In the genomic region with DNA sequence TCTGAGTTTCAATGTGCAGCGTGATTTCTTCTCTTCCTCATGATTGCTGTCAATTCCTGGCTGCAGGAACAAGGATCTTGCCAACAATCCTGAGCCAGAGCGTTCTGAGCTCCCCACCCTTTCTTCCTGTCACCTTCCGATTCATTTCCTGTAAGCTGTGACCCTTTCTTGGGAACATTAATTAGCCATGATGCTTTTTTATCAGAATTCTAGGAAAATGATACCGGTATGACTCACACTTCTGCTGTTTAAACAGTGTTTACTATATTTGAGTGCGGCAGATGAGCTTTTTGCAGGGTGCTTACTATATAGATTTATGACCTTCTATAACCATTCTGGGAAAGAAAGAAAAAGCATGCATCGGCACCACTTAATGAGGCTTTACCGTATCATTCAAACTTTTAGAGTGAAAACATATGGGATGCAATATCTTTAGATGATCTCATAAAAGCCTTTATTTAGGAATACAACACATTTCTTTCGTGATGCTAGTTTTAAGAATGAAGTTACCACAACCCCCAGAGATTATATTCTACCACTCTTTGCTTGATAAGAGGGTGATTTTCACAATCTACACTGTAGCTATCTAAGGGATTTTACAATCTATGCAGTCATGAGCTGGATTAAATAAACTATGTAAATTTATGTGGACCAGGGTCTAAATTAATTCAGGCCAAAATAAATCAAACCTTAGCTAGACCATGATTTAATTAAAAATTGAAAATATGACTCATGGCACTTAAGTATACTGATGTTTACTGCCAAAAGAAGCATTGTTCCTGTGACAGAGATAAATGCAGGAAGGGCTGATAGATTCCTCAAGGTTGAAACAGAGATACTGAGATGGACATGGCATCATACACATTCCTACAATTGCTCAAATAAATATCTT, we compare ENCODE assay signal across 1 cellular context.
TF ChIP-seq lines count a peak whose summit lies in the region.

No MANE protein-coding gene starts in this region.

TF ChIP-seq in HEK293, 187 proteins besides CTCF, POLR2A, EP300 and RAD21 (continued from another document and continues in another):
- TF ChIP-seq ZBTB26 (tag by site-specific recombination; optimal IDR thresholded peaks at IDR 0.05) (no peak), ZNF555 (tag by site-specific recombination; conservative IDR thresholded peaks at IDR 0.05) (no peak), ZNF184 (tag by site-specific recombination; IDR thresholded peaks at IDR 0.05) (peak; percentile 91), KLF9 (tag by site-specific recombination; IDR thresholded peaks at IDR 0.05; ENCODE audit: low read depth) (no peak), ZNF121 (tag by site-specific recombination; IDR thresholded peaks at IDR 0.05) (no peak), ZNF830 (tag by site-specific recombination; IDR thresholded peaks at IDR 0.05; ENCODE audit: low read depth) (no peak), ZNF239 (tag by site-specific recombination; IDR thresholded peaks at IDR 0.05) (no peak), ZNF394 (tag by site-specific recombination; IDR thresholded peaks at IDR 0.05; ENCODE audit: borderline replicate concordance) (peak; percentile 45; the same call in 1 of the 2 replicates), ZNF302 (tag by site-specific recombination; IDR thresholded peaks at IDR 0.05; ENCODE audit: low read depth) (no peak), PRDM1 (tag by site-specific recombination; IDR thresholded peaks at IDR 0.05) (no peak), ZNF23 (tag by site-specific recombination; IDR thresholded peaks at IDR 0.05; ENCODE audit: borderline replicate concordance) (no peak), GLI2 (tag by site-specific recombination; IDR thresholded peaks at IDR 0.05; ENCODE audit: borderline replicate concordance, low read depth) (peak; percentile 53), ZNF777 (tag by site-specific recombination; IDR thresholded peaks at IDR 0.05; ENCODE audit: borderline replicate concordance) (no peak), ZNF626 (tag by site-specific recombination; IDR thresholded peaks at IDR 0.05) (0 out of 2 replicates have a peak, but pooled peaks have one; percentile 9), ZNF692 (tag by site-specific recombination; IDR thresholded peaks at IDR 0.05) (peak; percentile 37; the same call in 1 of the 2 replicates), ZNF211 (tag by site-specific recombination; IDR thresholded peaks at IDR 0.05; ENCODE audit: low read depth) (no peak), ZSCAN16 (tag by site-specific recombination; IDR thresholded peaks at IDR 0.05) (no peak), ZNF174 (tag by site-specific recombination; IDR thresholded peaks at IDR 0.05) (no peak), ZNF398 (tag by site-specific recombination; IDR thresholded peaks at IDR 0.05) (peak; percentile 46), ZNF19 (tag by site-specific recombination; IDR thresholded peaks at IDR 0.05; ENCODE audit: low read depth) (no peak), ZNF133 (tag by site-specific recombination; IDR thresholded peaks at IDR 0.05) (no peak), YY2 (tag by site-specific recombination; IDR thresholded peaks at IDR 0.05) (peak; percentile 32; the same call in 1 of the 2 replicates), ZBTB17 (tag by site-specific recombination; IDR thresholded peaks at IDR 0.05) (peak; percentile 87), ZNF354C (tag by site-specific recombination; IDR thresholded peaks at IDR 0.05; ENCODE audit: borderline replicate concordance, low read depth) (no peak), ZNF747 (tag by site-specific recombination; IDR thresholded peaks at IDR 0.05) (no peak), SCRT2 (tag by site-specific recombination; IDR thresholded peaks at IDR 0.05) (no peak), ZNF621 (tag by site-specific recombination; IDR thresholded peaks at IDR 0.05) (no peak), IKZF3 (tag by site-specific recombination; IDR thresholded peaks at IDR 0.05) (peak; percentile 80), ZBTB7A (tag by site-specific recombination; IDR thresholded peaks at IDR 0.05; ENCODE audit: low read depth) (no peak), ZNF366 (tag by site-specific recombination; conservative IDR thresholded peaks at IDR 0.05) (peak; percentile 88), ZNF529 (tag by site-specific recombination; IDR thresholded peaks at IDR 0.05; ENCODE audit: insufficient replicate concordance) (no peak), ZNF292 (tag by site-specific recombination; IDR thresholded peaks at IDR 0.05; ENCODE audit: borderline replicate concordance, low read depth) (no peak), ZNF221 (tag by site-specific recombination; IDR thresholded peaks at IDR 0.05; ENCODE audit: borderline replicate concordance) (no peak), ZNF76 (tag by site-specific recombination; IDR thresholded peaks at IDR 0.05; ENCODE audit: borderline replicate concordance, low read depth) (no peak; the same call in 1 of the 2 replicates), ZFP69B (tag by site-specific recombination; IDR thresholded peaks at IDR 0.05) (0 out of 2 replicates have a peak, but pooled peaks have one; percentile 59), ZNF146 (tag by site-specific recombination; IDR thresholded peaks at IDR 0.05) (peak; percentile 16; the same call in 1 of the 2 replicates), ZNF521 (tag by site-specific recombination; IDR thresholded peaks at IDR 0.05) (no peak), ZBTB48 (tag by site-specific recombination; IDR thresholded peaks at IDR 0.05) (no peak), ZNF501 (tag by site-specific recombination; IDR thresholded peaks at IDR 0.05) (no peak; the same call in 1 of the 2 replicates), ZNF311 (tag by site-specific recombination; IDR thresholded peaks at IDR 0.05; ENCODE audit: borderline replicate concordance) (no peak), ZFP3 (tag by site-specific recombination; IDR thresholded peaks at IDR 0.05; ENCODE audit: low read depth) (no peak), ZNF530 (tag by site-specific recombination; IDR thresholded peaks at IDR 0.05; ENCODE audit: low read depth) (no peak), ZNF155 (tag by site-specific recombination; IDR thresholded peaks at IDR 0.05) (no peak), EGR2 (tag by site-specific recombination; IDR thresholded peaks at IDR 0.05; ENCODE audit: low read depth) (no peak), ZNF629 (tag by site-specific recombination; IDR thresholded peaks at IDR 0.05) (peak; percentile 90), SP3 (tag by site-specific recombination; IDR thresholded peaks at IDR 0.05) (peak; percentile 52), BCL11A (tag by site-specific recombination; IDR thresholded peaks at IDR 0.05; ENCODE audit: low read depth) (peak; percentile 85), ZNF157 (tag by site-specific recombination; IDR thresholded peaks at IDR 0.05) (no peak), WT1 (tag by site-specific recombination; IDR thresholded peaks at IDR 0.05) (no peak), ZNF837 (tag by site-specific recombination; IDR thresholded peaks at IDR 0.05) (no peak), SALL2 (tag by site-specific recombination; IDR thresholded peaks at IDR 0.05; ENCODE audit: borderline replicate concordance) (no peak), ZNF585B (tag by site-specific recombination; IDR thresholded peaks at IDR 0.05) (no peak)
- TF ChIP-seq, protein P1, sequence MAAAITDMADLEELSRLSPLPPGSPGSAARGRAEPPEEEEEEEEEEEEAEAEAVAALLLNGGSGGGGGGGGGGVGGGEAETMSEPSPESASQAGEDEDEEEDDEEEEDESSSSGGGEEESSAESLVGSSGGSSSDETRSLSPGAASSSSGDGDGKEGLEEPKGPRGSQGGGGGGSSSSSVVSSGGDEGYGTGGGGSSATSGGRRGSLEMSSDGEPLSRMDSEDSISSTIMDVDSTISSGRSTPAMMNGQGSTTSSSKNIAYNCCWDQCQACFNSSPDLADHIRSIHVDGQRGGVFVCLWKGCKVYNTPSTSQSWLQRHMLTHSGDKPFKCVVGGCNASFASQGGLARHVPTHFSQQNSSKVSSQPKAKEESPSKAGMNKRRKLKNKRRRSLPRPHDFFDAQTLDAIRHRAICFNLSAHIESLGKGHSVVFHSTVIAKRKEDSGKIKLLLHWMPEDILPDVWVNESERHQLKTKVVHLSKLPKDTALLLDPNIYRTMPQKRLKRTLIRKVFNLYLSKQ (tag by site-specific recombination; IDR thresholded peaks at IDR 0.05; ENCODE audit: borderline replicate concordance), result no peak
- TF ChIP-seq, protein P2, sequence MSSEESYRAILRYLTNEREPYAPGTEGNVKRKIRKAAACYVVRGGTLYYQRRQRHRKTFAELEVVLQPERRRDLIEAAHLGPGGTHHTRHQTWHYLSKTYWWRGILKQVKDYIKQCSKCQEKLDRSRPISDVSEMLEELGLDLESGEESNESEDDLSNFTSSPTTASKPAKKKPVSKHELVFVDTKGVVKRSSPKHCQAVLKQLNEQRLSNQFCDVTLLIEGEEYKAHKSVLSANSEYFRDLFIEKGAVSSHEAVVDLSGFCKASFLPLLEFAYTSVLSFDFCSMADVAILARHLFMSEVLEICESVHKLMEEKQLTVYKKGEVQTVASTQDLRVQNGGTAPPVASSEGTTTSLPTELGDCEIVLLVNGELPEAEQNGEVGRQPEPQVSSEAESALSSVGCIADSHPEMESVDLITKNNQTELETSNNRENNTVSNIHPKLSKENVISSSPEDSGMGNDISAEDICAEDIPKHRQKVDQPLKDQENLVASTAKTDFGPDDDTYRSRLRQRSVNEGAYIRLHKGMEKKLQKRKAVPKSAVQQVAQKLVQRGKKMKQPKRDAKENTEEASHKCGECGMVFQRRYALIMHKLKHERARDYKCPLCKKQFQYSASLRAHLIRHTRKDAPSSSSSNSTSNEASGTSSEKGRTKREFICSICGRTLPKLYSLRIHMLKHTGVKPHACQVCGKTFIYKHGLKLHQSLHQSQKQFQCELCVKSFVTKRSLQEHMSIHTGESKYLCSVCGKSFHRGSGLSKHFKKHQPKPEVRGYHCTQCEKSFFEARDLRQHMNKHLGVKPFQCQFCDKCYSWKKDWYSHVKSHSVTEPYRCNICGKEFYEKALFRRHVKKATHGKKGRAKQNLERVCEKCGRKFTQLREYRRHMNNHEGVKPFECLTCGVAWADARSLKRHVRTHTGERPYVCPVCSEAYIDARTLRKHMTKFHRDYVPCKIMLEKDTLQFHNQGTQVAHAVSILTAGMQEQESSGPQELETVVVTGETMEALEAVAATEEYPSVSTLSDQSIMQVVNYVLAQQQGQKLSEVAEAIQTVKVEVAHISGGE (tag by site-specific recombination; conservative IDR thresholded peaks at IDR 0.05; ENCODE audit: low read depth), result peak; percentile 55
- TF ChIP-seq, protein P3, sequence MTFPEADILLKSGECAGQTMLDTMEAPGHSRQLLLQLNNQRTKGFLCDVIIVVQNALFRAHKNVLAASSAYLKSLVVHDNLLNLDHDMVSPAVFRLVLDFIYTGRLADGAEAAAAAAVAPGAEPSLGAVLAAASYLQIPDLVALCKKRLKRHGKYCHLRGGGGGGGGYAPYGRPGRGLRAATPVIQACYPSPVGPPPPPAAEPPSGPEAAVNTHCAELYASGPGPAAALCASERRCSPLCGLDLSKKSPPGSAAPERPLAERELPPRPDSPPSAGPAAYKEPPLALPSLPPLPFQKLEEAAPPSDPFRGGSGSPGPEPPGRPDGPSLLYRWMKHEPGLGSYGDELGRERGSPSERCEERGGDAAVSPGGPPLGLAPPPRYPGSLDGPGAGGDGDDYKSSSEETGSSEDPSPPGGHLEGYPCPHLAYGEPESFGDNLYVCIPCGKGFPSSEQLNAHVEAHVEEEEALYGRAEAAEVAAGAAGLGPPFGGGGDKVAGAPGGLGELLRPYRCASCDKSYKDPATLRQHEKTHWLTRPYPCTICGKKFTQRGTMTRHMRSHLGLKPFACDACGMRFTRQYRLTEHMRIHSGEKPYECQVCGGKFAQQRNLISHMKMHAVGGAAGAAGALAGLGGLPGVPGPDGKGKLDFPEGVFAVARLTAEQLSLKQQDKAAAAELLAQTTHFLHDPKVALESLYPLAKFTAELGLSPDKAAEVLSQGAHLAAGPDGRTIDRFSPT (tag by site-specific recombination; IDR thresholded peaks at IDR 0.05), result peak; percentile 24; the same call in 1 of the 2 replicates
- TF ChIP-seq, protein P4, sequence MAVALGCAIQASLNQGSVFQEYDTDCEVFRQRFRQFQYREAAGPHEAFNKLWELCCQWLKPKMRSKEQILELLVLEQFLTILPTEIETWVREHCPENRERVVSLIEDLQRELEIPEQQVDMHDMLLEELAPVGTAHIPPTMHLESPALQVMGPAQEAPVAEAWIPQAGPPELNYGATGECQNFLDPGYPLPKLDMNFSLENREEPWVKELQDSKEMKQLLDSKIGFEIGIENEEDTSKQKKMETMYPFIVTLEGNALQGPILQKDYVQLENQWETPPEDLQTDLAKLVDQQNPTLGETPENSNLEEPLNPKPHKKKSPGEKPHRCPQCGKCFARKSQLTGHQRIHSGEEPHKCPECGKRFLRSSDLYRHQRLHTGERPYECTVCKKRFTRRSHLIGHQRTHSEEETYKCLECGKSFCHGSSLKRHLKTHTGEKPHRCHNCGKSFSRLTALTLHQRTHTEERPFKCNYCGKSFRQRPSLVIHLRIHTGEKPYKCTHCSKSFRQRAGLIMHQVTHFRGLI (tag by site-specific recombination; IDR thresholded peaks at IDR 0.05), result 0 out of 2 replicates have a peak, but pooled peaks have one; percentile 26
